ENCODE assay signal across 1 cellular context in the genomic region with DNA sequence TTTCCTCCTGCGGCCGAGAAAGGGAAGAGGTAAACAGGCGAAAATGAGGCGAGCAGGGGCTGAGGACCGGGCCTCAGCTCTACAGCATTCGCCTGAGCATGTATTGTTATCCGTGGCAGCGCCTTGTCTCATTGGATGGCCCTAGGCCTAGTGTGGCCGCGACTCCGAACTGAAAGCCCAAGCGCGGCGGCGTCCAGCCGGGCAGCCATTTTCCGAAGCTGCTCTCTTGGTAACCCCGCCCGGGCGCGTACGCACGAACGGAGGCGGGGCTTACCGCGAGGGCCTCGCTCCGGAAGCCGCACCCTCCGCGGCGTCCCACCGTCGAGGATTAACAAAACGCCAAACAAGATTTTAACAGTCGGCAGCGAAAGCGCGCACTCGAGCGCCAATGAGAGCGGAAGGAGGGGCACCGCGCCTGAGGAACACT.
TF ChIP-seq lines count a peak whose summit lies in the region.

No MANE protein-coding gene starts in this region.

TF ChIP-seq in HEK293, 187 proteins besides CTCF, POLR2A, EP300 and RAD21 (continued from another document and continues in another):
- TF ChIP-seq ZNF449 (tag by site-specific recombination; IDR thresholded peaks at IDR 0.05) = peak; percentile 73; the same call in 1 of the 2 replicates
- TF ChIP-seq ZNF654 (tag by site-specific recombination; IDR thresholded peaks at IDR 0.05; ENCODE audit: low read depth) = no peak
- TF ChIP-seq ZNF777 (tag by site-specific recombination; IDR thresholded peaks at IDR 0.05; ENCODE audit: borderline replicate concordance) = peak; percentile 29; the same call in 1 of the 2 replicates
- no peak for TF ChIP-seq ZNF585B (tag by site-specific recombination; IDR thresholded peaks at IDR 0.05)
- no peak for TF ChIP-seq ZNF404 (tag by site-specific recombination; IDR thresholded peaks at IDR 0.05)
- TF ChIP-seq ZNF792 (tag by site-specific recombination; IDR thresholded peaks at IDR 0.05) = no peak
- no peak for TF ChIP-seq BCL11B (tag by site-specific recombination; IDR thresholded peaks at IDR 0.05; ENCODE audit: low read depth)
- TF ChIP-seq ZNF596 (tag by site-specific recombination; IDR thresholded peaks at IDR 0.05) = 0 out of 2 replicates have a peak, but pooled peaks have one; percentile 31
- TF ChIP-seq ZNF18 (tag by site-specific recombination; IDR thresholded peaks at IDR 0.05) = no peak
- no peak for TF ChIP-seq ZNF529 (tag by site-specific recombination; IDR thresholded peaks at IDR 0.05; ENCODE audit: insufficient replicate concordance)
- TF ChIP-seq OSR2 (tag by site-specific recombination; IDR thresholded peaks at IDR 0.05) = peak; percentile 55; the same call in 1 of the 2 replicates
- TF ChIP-seq ZNF354C (tag by site-specific recombination; IDR thresholded peaks at IDR 0.05; ENCODE audit: borderline replicate concordance, low read depth) = no peak
- no peak for TF ChIP-seq ZNF544 (tag by site-specific recombination; IDR thresholded peaks at IDR 0.05)
- no peak for TF ChIP-seq ZNF350 (tag by site-specific recombination; IDR thresholded peaks at IDR 0.05)
- TF ChIP-seq, protein P1, sequence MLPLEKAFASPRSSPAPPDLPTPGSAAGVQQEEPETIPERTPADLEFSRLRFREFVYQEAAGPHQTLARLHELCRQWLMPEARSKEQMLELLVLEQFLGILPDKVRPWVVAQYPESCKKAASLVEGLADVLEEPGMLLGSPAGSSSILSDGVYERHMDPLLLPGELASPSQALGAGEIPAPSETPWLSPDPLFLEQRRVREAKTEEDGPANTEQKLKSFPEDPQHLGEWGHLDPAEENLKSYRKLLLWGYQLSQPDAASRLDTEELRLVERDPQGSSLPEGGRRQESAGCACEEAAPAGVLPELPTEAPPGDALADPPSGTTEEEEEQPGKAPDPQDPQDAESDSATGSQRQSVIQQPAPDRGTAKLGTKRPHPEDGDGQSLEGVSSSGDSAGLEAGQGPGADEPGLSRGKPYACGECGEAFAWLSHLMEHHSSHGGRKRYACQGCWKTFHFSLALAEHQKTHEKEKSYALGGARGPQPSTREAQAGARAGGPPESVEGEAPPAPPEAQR (tag by site-specific recombination; IDR thresholded peaks at IDR 0.05) = no peak
- TF ChIP-seq TCF7L2 (IDR thresholded peaks at IDR 0.05; ENCODE audit: borderline replicate concordance, low read depth, low read length) = no peak
- TF ChIP-seq ZNF157 (tag by site-specific recombination; IDR thresholded peaks at IDR 0.05) = no peak
- no peak for TF ChIP-seq ZNF530 (tag by site-specific recombination; IDR thresholded peaks at IDR 0.05; ENCODE audit: low read depth)
- no peak for TF ChIP-seq ZNF548 (tag by site-specific recombination; IDR thresholded peaks at IDR 0.05)
- peak; percentile 58; the same call in 1 of the 2 replicates for TF ChIP-seq ZNF501 (tag by site-specific recombination; IDR thresholded peaks at IDR 0.05)
- no peak for TF ChIP-seq ZNF311 (tag by site-specific recombination; IDR thresholded peaks at IDR 0.05; ENCODE audit: borderline replicate concordance)
- TF ChIP-seq, protein P2, sequence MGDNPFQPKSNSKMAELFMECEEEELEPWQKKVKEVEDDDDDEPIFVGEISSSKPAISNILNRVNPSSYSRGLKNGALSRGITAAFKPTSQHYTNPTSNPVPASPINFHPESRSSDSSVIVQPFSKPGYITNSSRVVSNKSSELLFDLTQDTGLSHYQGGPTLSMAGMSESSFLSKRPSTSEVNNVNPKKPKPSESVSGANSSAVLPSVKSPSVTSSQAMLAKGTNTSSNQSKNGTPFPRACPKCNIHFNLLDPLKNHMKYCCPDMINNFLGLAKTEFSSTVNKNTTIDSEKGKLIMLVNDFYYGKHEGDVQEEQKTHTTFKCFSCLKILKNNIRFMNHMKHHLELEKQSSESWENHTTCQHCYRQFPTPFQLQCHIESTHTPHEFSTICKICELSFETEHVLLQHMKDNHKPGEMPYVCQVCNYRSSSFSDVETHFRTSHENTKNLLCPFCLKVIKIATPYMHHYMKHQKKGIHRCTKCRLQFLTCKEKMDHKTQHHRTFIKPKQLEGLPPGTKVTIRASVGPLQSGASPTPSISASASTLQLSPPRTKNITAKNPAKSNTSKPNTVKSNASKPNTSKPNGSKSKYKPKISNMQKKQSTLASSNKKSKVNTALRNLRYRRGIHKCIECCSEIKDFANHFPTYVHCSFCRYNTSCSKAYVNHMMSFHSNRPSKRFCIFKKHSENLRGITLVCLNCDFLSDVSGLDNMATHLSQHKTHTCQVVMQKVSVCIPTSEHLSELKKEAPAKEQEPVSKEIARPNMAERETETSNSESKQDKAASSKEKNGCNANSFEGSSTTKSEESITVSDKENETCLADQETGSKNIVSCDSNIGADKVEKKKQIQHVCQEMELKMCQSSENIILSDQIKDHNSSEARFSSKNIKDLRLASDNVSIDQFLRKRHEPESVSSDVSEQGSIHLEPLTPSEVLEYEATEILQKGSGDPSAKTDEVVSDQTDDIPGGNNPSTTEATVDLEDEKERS (tag by site-specific recombination; IDR thresholded peaks at IDR 0.05) = no peak
- TF ChIP-seq GLIS2 (tag by site-specific recombination; IDR thresholded peaks at IDR 0.05) = no peak
- TF ChIP-seq, protein P3, sequence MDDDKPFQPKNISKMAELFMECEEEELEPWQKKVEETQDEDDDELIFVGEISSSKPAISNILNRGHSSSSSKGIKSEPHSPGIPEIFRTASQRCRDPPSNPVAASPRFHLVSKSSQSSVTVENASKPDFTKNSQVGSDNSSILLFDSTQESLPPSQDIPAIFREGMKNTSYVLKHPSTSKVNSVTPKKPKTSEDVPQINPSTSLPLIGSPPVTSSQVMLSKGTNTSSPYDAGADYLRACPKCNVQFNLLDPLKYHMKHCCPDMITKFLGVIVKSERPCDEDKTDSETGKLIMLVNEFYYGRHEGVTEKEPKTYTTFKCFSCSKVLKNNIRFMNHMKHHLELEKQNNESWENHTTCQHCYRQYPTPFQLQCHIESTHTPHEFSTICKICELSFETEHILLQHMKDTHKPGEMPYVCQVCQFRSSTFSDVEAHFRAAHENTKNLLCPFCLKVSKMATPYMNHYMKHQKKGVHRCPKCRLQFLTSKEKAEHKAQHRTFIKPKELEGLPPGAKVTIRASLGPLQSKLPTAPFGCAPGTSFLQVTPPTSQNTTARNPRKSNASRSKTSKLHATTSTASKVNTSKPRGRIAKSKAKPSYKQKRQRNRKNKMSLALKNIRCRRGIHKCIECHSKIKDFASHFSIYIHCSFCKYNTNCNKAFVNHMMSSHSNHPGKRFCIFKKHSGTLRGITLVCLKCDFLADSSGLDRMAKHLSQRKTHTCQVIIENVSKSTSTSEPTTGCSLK (tag by site-specific recombination; IDR thresholded peaks at IDR 0.05) = no peak
- TF ChIP-seq ZNF76 (tag by site-specific recombination; IDR thresholded peaks at IDR 0.05; ENCODE audit: borderline replicate concordance, low read depth) = peak; percentile 49
- no peak for TF ChIP-seq HOXC10 (CRISPR knock-in tag; IDR thresholded peaks at IDR 0.05)
- TF ChIP-seq KLF1 (tag by site-specific recombination; IDR thresholded peaks at IDR 0.05) = peak; percentile 67
- peak; percentile 69; the same call in 1 of the 2 replicates for TF ChIP-seq PRDM1 (tag by site-specific recombination; IDR thresholded peaks at IDR 0.05)
- no peak for TF ChIP-seq ZNF302 (tag by site-specific recombination; IDR thresholded peaks at IDR 0.05; ENCODE audit: low read depth)
- peak; percentile 50; the same call in 1 of the 2 replicates for TF ChIP-seq ZXDB (tag by site-specific recombination; IDR thresholded peaks at IDR 0.05)
- TF ChIP-seq ZNF843 (tag by site-specific recombination; IDR thresholded peaks at IDR 0.05) = no peak
- TF ChIP-seq ZNF248 (tag by site-specific recombination; IDR thresholded peaks at IDR 0.05) = no peak
- TF ChIP-seq ZNF274 (IDR thresholded peaks at IDR 0.05; ENCODE audit: low read length) = no peak
- no peak for TF ChIP-seq ZNF274 (tag by site-specific recombination; IDR thresholded peaks at IDR 0.05; ENCODE audit: borderline replicate concordance)
- no peak for TF ChIP-seq ZNF768 (tag by site-specific recombination; IDR thresholded peaks at IDR 0.05)
- no peak for TF ChIP-seq ZEB2 (tag by site-specific recombination; IDR thresholded peaks at IDR 0.05)
- TF ChIP-seq ZFP37 (tag by site-specific recombination; IDR thresholded peaks at IDR 0.05) = peak; percentile 95
- TF ChIP-seq, protein P4, sequence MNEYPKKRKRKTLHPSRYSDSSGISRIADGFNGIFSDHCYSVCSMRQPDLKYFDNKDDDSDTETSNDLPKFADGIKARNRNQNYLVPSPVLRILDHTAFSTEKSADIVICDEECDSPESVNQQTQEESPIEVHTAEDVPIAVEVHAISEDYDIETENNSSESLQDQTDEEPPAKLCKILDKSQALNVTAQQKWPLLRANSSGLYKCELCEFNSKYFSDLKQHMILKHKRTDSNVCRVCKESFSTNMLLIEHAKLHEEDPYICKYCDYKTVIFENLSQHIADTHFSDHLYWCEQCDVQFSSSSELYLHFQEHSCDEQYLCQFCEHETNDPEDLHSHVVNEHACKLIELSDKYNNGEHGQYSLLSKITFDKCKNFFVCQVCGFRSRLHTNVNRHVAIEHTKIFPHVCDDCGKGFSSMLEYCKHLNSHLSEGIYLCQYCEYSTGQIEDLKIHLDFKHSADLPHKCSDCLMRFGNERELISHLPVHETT (tag by site-specific recombination; IDR thresholded peaks at IDR 0.05) = 0 out of 2 replicates have a peak, but pooled peaks have one; percentile 15
- peak; percentile 76; the same call in 1 of the 2 replicates for TF ChIP-seq ZNF610 (tag by site-specific recombination; IDR thresholded peaks at IDR 0.05; ENCODE audit: borderline replicate concordance)
- TF ChIP-seq, protein P5, sequence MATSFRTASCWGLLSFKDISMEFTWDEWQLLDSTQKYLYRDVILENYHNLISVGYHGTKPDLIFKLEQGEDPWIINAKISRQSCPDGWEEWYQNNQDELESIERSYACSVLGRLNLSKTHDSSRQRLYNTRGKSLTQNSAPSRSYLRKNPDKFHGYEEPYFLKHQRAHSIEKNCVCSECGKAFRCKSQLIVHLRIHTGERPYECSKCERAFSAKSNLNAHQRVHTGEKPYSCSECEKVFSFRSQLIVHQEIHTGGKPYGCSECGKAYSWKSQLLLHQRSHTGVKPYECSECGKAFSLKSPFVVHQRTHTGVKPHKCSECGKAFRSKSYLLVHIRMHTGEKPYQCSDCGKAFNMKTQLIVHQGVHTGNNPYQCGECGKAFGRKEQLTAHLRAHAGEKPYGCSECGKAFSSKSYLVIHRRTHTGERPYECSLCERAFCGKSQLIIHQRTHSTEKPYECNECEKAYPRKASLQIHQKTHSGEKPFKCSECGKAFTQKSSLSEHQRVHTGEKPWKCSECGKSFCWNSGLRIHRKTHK (tag by site-specific recombination; IDR thresholded peaks at IDR 0.05) = no peak
- TF ChIP-seq ZNF677 (tag by site-specific recombination; IDR thresholded peaks at IDR 0.05) = no peak
- no peak for TF ChIP-seq SETDB1 (IDR thresholded peaks at IDR 0.05; ENCODE audit: insufficient read length, low read length)
- TF ChIP-seq ZNF558 (tag by site-specific recombination; IDR thresholded peaks at IDR 0.05) = no peak
- TF ChIP-seq ZNF138 (tag by site-specific recombination; IDR thresholded peaks at IDR 0.05; ENCODE audit: borderline replicate concordance) = no peak
- TF ChIP-seq ZNF658 (tag by site-specific recombination; IDR thresholded peaks at IDR 0.05) = no peak
- no peak for TF ChIP-seq ZNF423 (tag by site-specific recombination; IDR thresholded peaks at IDR 0.05)
- no peak for TF ChIP-seq ZNF621 (tag by site-specific recombination; IDR thresholded peaks at IDR 0.05)
- no peak for TF ChIP-seq TSHZ1 (tag by site-specific recombination; IDR thresholded peaks at IDR 0.05; ENCODE audit: borderline replicate concordance)
- no peak for TF ChIP-seq OVOL3 (tag by site-specific recombination; IDR thresholded peaks at IDR 0.05)
- TF ChIP-seq ZNF660 (tag by site-specific recombination; IDR thresholded peaks at IDR 0.05) = peak; percentile 89
- no peak for TF ChIP-seq EGR2 (tag by site-specific recombination; IDR thresholded peaks at IDR 0.05; ENCODE audit: low read depth)
- TF ChIP-seq SP7 (tag by site-specific recombination; IDR thresholded peaks at IDR 0.05) = no peak; the same call in none of the 2 replicates
